ENCODE assay signal across 9 cellular contexts in the genomic region with DNA sequence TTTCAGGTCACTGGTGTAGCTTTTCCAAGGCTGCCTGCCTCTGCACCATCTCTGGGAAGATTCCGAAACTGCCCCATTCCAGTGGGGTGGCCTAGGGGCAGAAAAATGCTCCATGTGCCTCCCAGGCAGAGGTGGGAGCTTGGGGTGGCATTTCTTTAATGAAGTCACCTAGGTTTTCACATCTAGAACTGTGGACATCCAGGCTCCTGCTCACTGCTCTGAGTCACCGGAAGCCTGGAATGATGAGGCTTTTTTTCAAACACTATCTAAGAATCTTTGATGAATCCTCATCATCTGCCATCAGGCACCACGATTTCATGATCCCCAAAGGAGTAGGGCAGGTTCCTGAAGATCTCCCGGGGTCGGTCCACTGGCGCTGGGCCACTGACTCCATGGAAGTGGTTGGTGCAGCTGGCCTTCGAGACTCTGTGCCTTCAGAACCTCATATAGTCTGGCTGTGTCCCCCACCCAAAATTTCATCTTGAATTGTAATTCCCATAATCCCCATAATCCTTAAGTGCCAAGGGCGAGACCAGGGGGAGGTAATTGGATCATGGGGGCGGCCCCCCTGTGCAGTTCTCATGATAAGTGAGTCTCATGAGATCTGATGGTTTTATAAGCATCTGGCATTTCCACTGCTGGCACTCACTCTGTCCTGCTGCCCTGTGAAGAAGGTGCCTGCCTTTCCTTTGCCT. TPM values are rescaled to one million over a fixed set of nuclear protein-coding genes. Genes with fewer than 3 reads are reported as not detected.
DNase-seq lines count a peak whose midpoint lies in the region; ATAC-seq and TF ChIP-seq lines count a peak whose summit lies in the region.
"Had no signal": no experiment of that assay in that cellular context is flagged by ENCODE, and none has a peak within 500 bp of the region (broad histone marks: within the 10 kb centered on the region; RNA-seq: fewer than 3 reads in every experiment).

No MANE protein-coding gene starts in this region.

- BruUV-seq in PC-9 (replicated peaks; lab: Mats Ljungman, UMichigan) = TSS peak; percentile 22

- no peaks in the 10 kb centered on the region for H3K36me3 ChIP-seq in PC-9 (ENCODE audit: low read depth)
- no peaks in the 10 kb centered on the region for H3K36me3 ChIP-seq in trophoblast cell (ENCODE audit: control insufficient read depth in 1 of 2, insufficient read depth in 2 of 2, low read length in 2 of 2)
- no peaks in the 10 kb centered on the region for H3K36me3 ChIP-seq in lower lobe of right lung

- no peaks in the 10 kb centered on the region for H3K27me3 ChIP-seq in PC-9 (ENCODE audit: insufficient read depth, low read depth)
- no peaks in the 10 kb centered on the region for H3K27me3 ChIP-seq in dorsolateral prefrontal cortex
- no peaks in the 10 kb centered on the region for H3K27me3 ChIP-seq in trophoblast cell (ENCODE audit: insufficient read depth, low read length)
- H3K27me3 ChIP-seq in lower lobe of right lung (ENCODE audit: low read depth) = no peaks in the 10 kb centered on the region

- H4K91ac ChIP-seq in trophoblast cell (ENCODE audit: low read depth, low read length) = no peak overlapping the region

- peaks cover 7% of the 10 kb centered on the region; the same call in 1 of the 2 replicates for H3F3A ChIP-seq in PC-9 (ENCODE audit: insufficient read depth, low read depth)

- TF ChIP-seq CTCF in PC-9 (conservative IDR thresholded peaks at IDR 0.05) (no peak), dorsolateral prefrontal cortex (IDR thresholded peaks at IDR 0.05 in 54 of 56, conservative IDR thresholded peaks at IDR 0.05 in 2 of 56; ENCODE audit: low read depth in 1 of 56, partially characterized antibody in 56 of 56) (no peak), lower lobe of right lung (IDR thresholded peaks at IDR 0.05) (no peak)

- POLR2A ChIA-PET in PC-9 (lab: Charles Lee; ENCODE audit: unreplicated experiment) = interaction anchor here (0.5 kb wide), 1 partner anchor 178 kb away, joined by 4 read pairs; no protein-coding TSS in a partner anchor

- peak; percentile 86 for DNase-seq in Daoy (ENCODE audit: low read depth)
- DNase-seq in PC-9 = peak; percentile 55 to 60
- no peak for DNase-seq in dorsolateral prefrontal cortex
- DNase-seq in trophoblast cell = peak; percentile 71 to 79
- DNase-seq in lower lobe of right lung = no peak
- no peak for DNase-seq in activated effector memory CD4-positive, alpha-beta T cell treated with Interleukin-2 at 50 U/mL for 16 hours
- DNase-seq: activated CD4-positive, alpha-beta T cell treated with anti-CD3 and anti-CD28 coated beads for 36 hours had no signal

- H3K14ac ChIP-seq in trophoblast cell (ENCODE audit: low read length) = no peak overlapping the region

- no CpG with 5 or more reads among the region's 9 CpGs for WGBS in trophoblast cell (ENCODE audit: extremely low coverage, insufficient coverage, insufficient read length)

- H3K9me3 ChIP-seq in PC-9 (ENCODE audit: insufficient read depth, low read depth) (no peaks in the 10 kb centered on the region; the same call in 1 of the 2 replicates), trophoblast cell (ENCODE audit: insufficient read depth, low read depth, low read length) (no peaks in the 10 kb centered on the region), lower lobe of right lung (no peaks in the 10 kb centered on the region)

- H3K79me2 ChIP-seq in PC-9 (ENCODE audit: low read depth) = no peaks in the 10 kb centered on the region
- no peaks in the 10 kb centered on the region for H3K79me2 ChIP-seq in trophoblast cell (ENCODE audit: control insufficient read depth, insufficient read depth, low read length, poor library complexity)

- intact Hi-C loops in PC-9 (cut with micrococcal nuclease; ENCODE audit: unreplicated experiment) = loop anchor here (5.0 kb wide), 2 partner anchors 145 to 335 kb away; partner anchors contain the start of genes FKBP14 and PLEKHA8
- intact Hi-C loops in dorsolateral prefrontal cortex (cut with DNase I) = loop anchor here (2.0 to 10.0 kb wide), 4 partner anchors 35 to 333 kb away; partner anchors contain the start of genes ZNRF2 (in 2 of the 2) and GGCT (in 1 of the 2)
- intact Hi-C loops in lower lobe of right lung (cut with DNase I) = no loop called here

- H2BK12ac ChIP-seq in trophoblast cell (ENCODE audit: low read length) = peak overlapping the region; percentile 25

- H3K79me1 ChIP-seq in trophoblast cell (ENCODE audit: low read length) = peaks cover 11% of the 10 kb centered on the region

- no peak overlapping the region for H2BK5ac ChIP-seq in trophoblast cell (ENCODE audit: low read depth, low read length, poor library complexity)

- H2AK5ac ChIP-seq in trophoblast cell (ENCODE audit: low read length) = no peak overlapping the region

- H4K20me1 ChIP-seq in PC-9 (ENCODE audit: insufficient read depth) = no peaks in the 10 kb centered on the region

- no peak overlapping the region for H3K27ac ChIP-seq in PC-9
- peak overlapping the region in 58 of 59 donors; percentile 63 to 98 (median 92) for H3K27ac ChIP-seq in dorsolateral prefrontal cortex
- no peak overlapping the region for H3K27ac ChIP-seq in trophoblast cell (ENCODE audit: low read depth, low read length)
- no peak overlapping the region for H3K27ac ChIP-seq in lower lobe of right lung

- H4K12ac ChIP-seq in trophoblast cell (ENCODE audit: low read depth, low read length) = no peak overlapping the region

- ATAC-seq in lower lobe of right lung (no peak), HG03520 (IDR thresholded peaks at IDR 0.05; ENCODE audit: unreplicated experiment) (no peak), HG03095 (IDR thresholded peaks at IDR 0.05; ENCODE audit: unreplicated experiment) (no peak)

- no peaks in the 10 kb centered on the region for H3K9me2 ChIP-seq in PC-9 (ENCODE audit: insufficient read depth)

- H2BK120ac ChIP-seq in trophoblast cell (ENCODE audit: insufficient read depth, low read length, poor library complexity) = no peak overlapping the region

- H3K4me2 ChIP-seq in PC-9 (no peak overlapping the region), trophoblast cell (ENCODE audit: low read length) (no peak overlapping the region)

- H3K9ac ChIP-seq in trophoblast cell (ENCODE audit: low read length) = no peak overlapping the region

- H3K18ac ChIP-seq in trophoblast cell (ENCODE audit: low read length) = no peak overlapping the region

- H2AFZ ChIP-seq in PC-9 (no peak overlapping the region), trophoblast cell (ENCODE audit: insufficient read depth, low read length, poor library complexity) (no peak overlapping the region)

- H3K23ac ChIP-seq in trophoblast cell (ENCODE audit: low read length) = no peak overlapping the region

- CTCF ChIA-PET in PC-9 (lab: Charles Lee) = interaction anchor here (0.6 kb wide), 1 partner anchor 341 kb away, joined by 3 read pairs; no protein-coding TSS in a partner anchor

- H4K8ac ChIP-seq in trophoblast cell (ENCODE audit: low read depth, low read length) = no peak overlapping the region

- H3K4me3 ChIP-seq in PC-9 (no peak overlapping the region), dorsolateral prefrontal cortex (peak overlapping the region in 2 of 59 donors; percentile 8 to 28), trophoblast cell (ENCODE audit: low read depth, low read length) (no peak overlapping the region), lower lobe of right lung (no peak overlapping the region)

- H3K4ac ChIP-seq in trophoblast cell (ENCODE audit: low read depth, low read length) = no peak overlapping the region

- peaks cover 25% of the 10 kb centered on the region for H3K4me1 ChIP-seq in PC-9 (replicated peaks; ENCODE audit: insufficient read depth)
- peaks cover 18 to 39% of the 10 kb centered on the region in 2 experiments for H3K4me1 ChIP-seq in trophoblast cell (ENCODE audit: control insufficient read depth in 1 of 2, insufficient read depth in 2 of 2, low read length in 2 of 2)
- peaks cover 21% of the 10 kb centered on the region for H3K4me1 ChIP-seq in lower lobe of right lung

RNA-seq across cellular contexts. Expression of gene MTURN, which starts 37.1 kb away (rescaled TPM):
- total RNA-seq in Daoy (2014; rRNA removed; shearing (Covaris generic)) = 11.8 and 18.4 TPM in 2 replicates
- total RNA-seq in PC-9 (2021) = 21.6 and 23.1 TPM in 2 replicates
- total RNA-seq in dorsolateral prefrontal cortex = 1,000 to 10,000 TPM in 11 of 120 experiments, 100 to 1,000 TPM in 109; 338 to 1,341 (median 633) TPM
- 1.4 and 1.6 TPM in 2 replicates for polyA plus RNA-seq in trophoblast cell (2013)
- total RNA-seq in lower lobe of right lung = 39.4 TPM

Comparison
In these comparisons a context has a peak if more than half of its experiments do, and no peak if none do; other contexts are left out.
1. DNase-seq: peak in Daoy (single experiment), PC-9 (2 of 2) and trophoblast cell (2 of 2); none in dorsolateral prefrontal cortex (0 of 10), lower lobe of right lung (single experiment) and activated effector memory CD4-positive, alpha-beta T cell treated with Interleukin-2 at 50 U/mL for 16 hours (single experiment).
2. H3K27ac ChIP-seq: peak in dorsolateral prefrontal cortex (58 of 59); none in PC-9 (single experiment), trophoblast cell (single experiment) and lower lobe of right lung (single experiment).